ENCODE assay signal across 12 cellular contexts in genomic region chr9:114989600-114990410, GRCh38. TPM values are rescaled to one million over a fixed set of nuclear protein-coding genes. Genes with fewer than 3 reads are reported as not detected.
DNase-seq lines count a peak whose midpoint lies in the region; ATAC-seq and TF ChIP-seq lines count a peak whose summit lies in the region.
"Had no signal": no experiment of that assay in that cellular context is flagged by ENCODE, and none has a peak within 500 bp of the region (broad histone marks: within the 10 kb centered on the region; RNA-seq: fewer than 3 reads in every experiment).

No MANE protein-coding gene starts in this region.

- H3K27me3 Mint-ChIP-seq in activated naive CD4-positive, alpha-beta T cell treated with anti-CD3 and anti-CD28 coated beads, Interleukin-2, amount 50 U/mL, for 24 hours: no peaks in the 10 kb centered on the region

- H3K9ac ChIP-seq in KMS-11: no peak overlapping the region

- peak overlapping the region; percentile 57 for H3K4me3 Mint-ChIP-seq in activated naive CD4-positive, alpha-beta T cell treated with anti-CD3 and anti-CD28 coated beads, Interleukin-2, amount 50 U/mL, for 24 hours

- H4K20me1 ChIP-seq in KMS-11 (ENCODE audit: insufficient read depth): no peaks in the 10 kb centered on the region

- H3K4me1 ChIP-seq in KMS-11 (ENCODE audit: low read depth, poor library complexity, severe bottlenecking): peaks cover 20% of the 10 kb centered on the region
- no peaks in the 10 kb centered on the region for H3K4me1 ChIP-seq in foreskin keratinocyte
- H3K4me1 ChIP-seq: lower lobe of right lung had no signal

- DNase-seq in activated CD4-positive, CD25-positive, alpha-beta regulatory T cell (lab: John Stamatoyannopoulos, UW): no peak
- peak; percentile 63 for DNase-seq in stimulated activated naive CD4-positive, alpha-beta T cell treated with Interleukin-2 at 50 U/mL for 16 hours (lab: John Stamatoyannopoulos, UW)
- no peak for DNase-seq in NCI-H2196 treated with DMSO at 0.1 percent for 48 hours (lab: John Stamatoyannopoulos, UW; ENCODE audit: unreplicated experiment)
- DNase-seq in NCI-H1092 (lab: John Stamatoyannopoulos, UW): no peak
- DNase-seq in foreskin keratinocyte: no peak
- DNase-seq: activated gamma-delta T cell, IMR-90, lower lobe of right lung had no signal

- ATAC-seq in activated CD4-positive, CD25-positive, alpha-beta regulatory T cell treated with anti-CD3 and anti-CD28 coated beads, Interleukin-2, amount 50 U/mL, for 24 hours: peak; percentile 58 to 59
- no peak for ATAC-seq in foreskin keratinocyte

- H2AFZ ChIP-seq in KMS-11 (ENCODE audit: low read depth): 0 out of 2 replicates have a peak overlapping the region, but pooled peaks have one; percentile 12

- H3K4me1 Mint-ChIP-seq in activated naive CD4-positive, alpha-beta T cell treated with anti-CD3 and anti-CD28 coated beads, Interleukin-2, amount 50 U/mL, for 24 hours: peaks cover 63% of the 10 kb centered on the region

- no peak overlapping the region for H3K4me3 ChIP-seq in KMS-11 (IDR thresholded peaks at IDR 0.05; ENCODE audit: insufficient read depth, low read depth, low read length)
- H3K4me3 ChIP-seq: lower lobe of right lung had no signal

- H3K4me2 ChIP-seq in KMS-11: peak overlapping the region; percentile 12; the same call in 1 of the 2 replicates

- H3K79me2 ChIP-seq in KMS-11 (ENCODE audit: insufficient read depth, low read depth): no peaks in the 10 kb centered on the region

- H3K36me3 ChIP-seq in KMS-11 (ENCODE audit: insufficient read depth): no peaks in the 10 kb centered on the region
- H3K36me3 ChIP-seq: lower lobe of right lung had no signal

- no peaks in the 10 kb centered on the region for H3K9me3 Mint-ChIP-seq in activated naive CD4-positive, alpha-beta T cell treated with anti-CD3 and anti-CD28 coated beads, Interleukin-2, amount 50 U/mL, for 24 hours

- H3K27me3 ChIP-seq in KMS-11 (ENCODE audit: insufficient read depth, low read depth) (no peaks in the 10 kb centered on the region), foreskin keratinocyte (peaks cover 18% of the 10 kb centered on the region)

- H3K27ac ChIP-seq in KMS-11 (peak overlapping the region; percentile 14; the same call in 1 of the 2 replicates), foreskin keratinocyte (no peak overlapping the region)
- H3K27ac ChIP-seq: epithelial cell of prostate, lower lobe of right lung had no signal

- TF ChIP-seq CTCF in KMS-11 (conservative IDR thresholded peaks at IDR 0.05; ENCODE audit: low read depth, low read length): no peak
- TF ChIP-seq CTCF in foreskin keratinocyte (conservative IDR thresholded peaks at IDR 0.05): no peak

- peak overlapping the region; percentile 64 for H3K27ac Mint-ChIP-seq in activated naive CD4-positive, alpha-beta T cell treated with anti-CD3 and anti-CD28 coated beads, Interleukin-2, amount 50 U/mL, for 24 hours

- H3K36me3 Mint-ChIP-seq in activated naive CD4-positive, alpha-beta T cell treated with anti-CD3 and anti-CD28 coated beads, Interleukin-2, amount 50 U/mL, for 24 hours: no peaks in the 10 kb centered on the region

RNA-seq across cellular contexts. Expression of gene TNFSF8, which starts 59.4 kb away (rescaled TPM):
- not detected in 2 replicates for total RNA-seq in foreskin keratinocyte
- polyA plus RNA-seq in foreskin keratinocyte: not detected in 2 replicates
- total RNA-seq: IMR-90 had no signal
- polyA plus RNA-seq: IMR-90 had no signal
